In genomic region chr11:66835762-66836405, GRCh38 we compare ENCODE assay signal across 1 cellular context.
TF ChIP-seq lines count a peak whose summit lies in the region.

No MANE protein-coding gene starts in this region.

TF ChIP-seq in IMR-90, 13 proteins besides CTCF, POLR2A, EP300 and RAD21 (continued from another document):
- no peak for TF ChIP-seq CEBPB (IDR thresholded peaks at IDR 0.05; ENCODE audit: low read depth, low read length)
- TF ChIP-seq, protein P1, sequence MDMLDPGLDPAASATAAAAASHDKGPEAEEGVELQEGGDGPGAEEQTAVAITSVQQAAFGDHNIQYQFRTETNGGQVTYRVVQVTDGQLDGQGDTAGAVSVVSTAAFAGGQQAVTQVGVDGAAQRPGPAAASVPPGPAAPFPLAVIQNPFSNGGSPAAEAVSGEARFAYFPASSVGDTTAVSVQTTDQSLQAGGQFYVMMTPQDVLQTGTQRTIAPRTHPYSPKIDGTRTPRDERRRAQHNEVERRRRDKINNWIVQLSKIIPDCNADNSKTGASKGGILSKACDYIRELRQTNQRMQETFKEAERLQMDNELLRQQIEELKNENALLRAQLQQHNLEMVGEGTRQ (IDR thresholded peaks at IDR 0.05; ENCODE audit: low read depth, low read length) = no peak
- no peak for TF ChIP-seq CHD1 (IDR thresholded peaks at IDR 0.05; ENCODE audit: low read depth, low read length)
- peak; percentile 94 for TF ChIP-seq MAFK (IDR thresholded peaks at IDR 0.05; ENCODE audit: low read depth, low read length)
